ENCODE assay signal across 8 cellular contexts in the genomic region with DNA sequence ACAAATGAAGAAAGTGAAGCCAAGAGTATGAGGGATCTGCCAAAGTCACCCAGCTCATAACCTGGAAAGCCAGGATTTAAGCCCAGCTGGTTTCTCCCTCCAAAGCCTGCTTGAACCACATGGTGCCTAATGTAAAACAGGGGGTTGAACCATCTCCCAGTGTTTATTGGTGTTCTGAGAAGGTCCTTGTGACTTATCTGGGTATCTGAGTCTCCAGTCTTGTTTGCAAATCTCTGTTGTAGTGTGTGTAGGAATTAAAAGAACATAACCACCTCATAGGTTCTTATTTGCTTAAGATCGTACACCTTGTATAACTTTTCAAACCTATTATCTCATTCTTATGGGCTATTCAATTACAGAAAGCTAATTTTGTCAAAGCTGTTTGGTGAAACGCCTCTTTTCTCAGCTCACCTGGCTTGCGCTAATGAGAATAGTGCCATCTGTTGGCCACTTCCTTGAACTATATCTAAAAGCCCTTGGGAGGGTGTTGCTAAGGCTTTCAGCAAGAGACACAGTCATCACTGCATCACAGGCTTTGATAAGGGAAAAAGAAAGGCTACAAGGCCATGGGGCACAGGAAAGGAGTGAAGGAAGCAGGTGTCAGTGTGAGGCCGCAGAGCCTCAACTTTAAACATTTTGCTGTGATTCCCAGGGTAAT. TPM values are rescaled to one million over a fixed set of nuclear protein-coding genes. Genes with fewer than 3 reads are reported as not detected.
DNase-seq lines count a peak whose midpoint lies in the region; ATAC-seq and TF ChIP-seq lines count a peak whose summit lies in the region.

No MANE protein-coding gene starts in this region.

- H3K4me2 ChIP-seq in DND-41 (ENCODE audit: insufficient read depth, low read length): no peak overlapping the region

- no peak overlapping the region for H2AFZ ChIP-seq in DND-41 (ENCODE audit: low read depth, low read length)

- H3K4me1 ChIP-seq in DND-41 (ENCODE audit: insufficient read depth, low read length): no peaks in the 10 kb centered on the region
- H3K4me1 ChIP-seq in psoas muscle: no peaks in the 10 kb centered on the region

- H3K36me3 ChIP-seq in DND-41 (ENCODE audit: insufficient read depth, low read length): no peaks in the 10 kb centered on the region
- no peaks in the 10 kb centered on the region for H3K36me3 ChIP-seq in psoas muscle (ENCODE audit: insufficient read depth in 1 of 2, low read depth in 1 of 2)

- no peaks in the 10 kb centered on the region for H3K27me3 ChIP-seq in DND-41 (ENCODE audit: insufficient read depth, low read length, poor library complexity)
- H3K27me3 ChIP-seq in psoas muscle (ENCODE audit: insufficient read depth in 3 of 3, low read length in 2 of 3): no peaks in the 10 kb centered on the region

- H3K9me3 ChIP-seq in DND-41 (ENCODE audit: insufficient read depth, low read length, severe bottlenecking) (no peaks in the 10 kb centered on the region), psoas muscle (no peaks in the 10 kb centered on the region)

- TF ChIP-seq CTCF in DND-41 (IDR thresholded peaks at IDR 0.05; ENCODE audit: borderline replicate concordance, extremely low read depth, low read length, poor library complexity, severe bottlenecking) (peak; percentile 66), psoas muscle (IDR thresholded peaks at IDR 0.05) (peak; percentile 62)

- no peak overlapping the region for H3K9ac ChIP-seq in DND-41 (ENCODE audit: low read depth, low read length)

- DNase-seq in DND-41 (peak; percentile 36), NCI-H748 (lab: John Stamatoyannopoulos, UW; ENCODE audit: unreplicated experiment) (peak; percentile 74), glomerular endothelial cell (ENCODE audit: extremely low read depth, low read depth, low spot score) (peak; percentile 29), psoas muscle (no peak)
- peak; percentile 19 for DNase-seq in activated gamma-delta T cell treated with anti-CD3 and anti-CD28 coated beads, Interleukin-2, amount 50 U/mL, for 16 hours (ENCODE audit: low read depth)
- no peak for DNase-seq in activated CD8-positive, alpha-beta memory T cell treated with anti-CD3 and anti-CD28 coated beads, Interleukin-2, amount 50 U/mL, for 4 hours

- H3K4me3 ChIP-seq in DND-41 (ENCODE audit: low read depth in 1 of 2, low read length in 2 of 2) (no peak overlapping the region), psoas muscle (no peak overlapping the region)

- intact Hi-C loops in psoas muscle (cut with DNase I): loop anchor here (2.0 kb wide), 1 partner anchor 122 kb away; no protein-coding TSS in a partner anchor

- ATAC-seq in DND-41 (ENCODE audit: insufficient read depth, low read depth): peak; percentile 88
- peak; percentile 88 for ATAC-seq in GM19455 (IDR thresholded peaks at IDR 0.05; ENCODE audit: unreplicated experiment)
- ATAC-seq in HG03521 (IDR thresholded peaks at IDR 0.05; ENCODE audit: unreplicated experiment): peak; percentile 81
- ATAC-seq in psoas muscle: peak; percentile 64 to 91 (median 78)

- WGBS in psoas muscle, 3 donors: 1 to 10% (median 3%) methylated on average over 4 of the region's 4 CpGs

- no peaks in the 10 kb centered on the region for H3K79me2 ChIP-seq in DND-41 (ENCODE audit: insufficient read depth, low read length)

- no peak overlapping the region for H3K27ac ChIP-seq in DND-41 (ENCODE audit: low read length)
- H3K27ac ChIP-seq in psoas muscle: no peak overlapping the region

- no peaks in the 10 kb centered on the region for H4K20me1 ChIP-seq in DND-41 (ENCODE audit: insufficient read depth, low read length)

RNA-seq across cellular contexts. Expression of a gene that starts 12.2 kb away (rescaled TPM):
- total RNA-seq in glomerular endothelial cell: 0.23 and 0.24 TPM in 2 replicates
- 1 to 10 TPM in 1 of 4 donors, under 1 TPM in 3; 0.42 to 1.5 (median 0.55) TPM for total RNA-seq in psoas muscle
- polyA plus RNA-seq in psoas muscle: under 1 TPM; 0.22 to 0.31 (median 0.24) TPM

RNA-seq across cellular contexts. Expression of a gene that starts 34.0 kb away (rescaled TPM):
- total RNA-seq in glomerular endothelial cell: not detected in 2 replicates
- total RNA-seq in psoas muscle: not detected
- polyA plus RNA-seq in psoas muscle: not detected

RNA-seq across cellular contexts. Expression of a gene that starts 34.4 kb away (rescaled TPM):
- total RNA-seq in glomerular endothelial cell (27.3 and 36.7 TPM in 2 replicates), psoas muscle (10 to 100 TPM; 12.1 to 16.3 (median 15.6) TPM)
- polyA plus RNA-seq in psoas muscle: 10 to 100 TPM; 27.0 to 60.0 (median 30.2) TPM

RNA-seq across cellular contexts. Expression of a gene that starts 54.2 kb away (rescaled TPM):
- total RNA-seq in glomerular endothelial cell: 128 and 160 TPM in 2 replicates
- 100 to 1,000 TPM in 3 of 4 donors, 10 to 100 TPM in 1; 97.4 to 230 (median 149) TPM for total RNA-seq in psoas muscle
- 100 to 1,000 TPM in 2 of 3 donors, 10 to 100 TPM in 1; 45.0 to 156 (median 102) TPM for polyA plus RNA-seq in psoas muscle

Comparison
In these comparisons a context has a peak if more than half of its experiments do, and no peak if none do; other contexts are left out.
1. DNase-seq: peak in DND-41 (single experiment), NCI-H748 (single experiment), activated gamma-delta T cell treated with anti-CD3 and anti-CD28 coated beads, Interleukin-2, amount 50 U/mL, for 16 hours (single experiment) and glomerular endothelial cell (single experiment); none in psoas muscle (0 of 2) and activated CD8-positive, alpha-beta memory T cell treated with anti-CD3 and anti-CD28 coated beads, Interleukin-2, amount 50 U/mL, for 4 hours (single experiment).
2. Peak in every context shown above with its lines, with median percentiles within 50 percentile points of each other: ATAC-seq.